In genomic region chr3:59108091-59108815, GRCh38 we compare ENCODE assay signal across 20 cellular contexts. TPM values are rescaled to one million over a fixed set of nuclear protein-coding genes. Genes with fewer than 3 reads are reported as not detected.
DNase-seq lines count a peak whose midpoint lies in the region; ATAC-seq, FAIRE-seq and TF ChIP-seq lines count a peak whose summit lies in the region.
"Had no signal": no experiment of that assay in that cellular context is flagged by ENCODE, and none has a peak within 500 bp of the region (broad histone marks: within the 10 kb centered on the region; RNA-seq: fewer than 3 reads in every experiment).

No MANE protein-coding gene starts in this region.

- H3F3A ChIP-seq in neural progenitor cell (ENCODE audit: low read depth): peaks cover 5% of the 10 kb centered on the region

- H3K14ac ChIP-seq in H1 (ENCODE audit: insufficient read length): no peak overlapping the region

- DNase-seq in ELR (ENCODE audit: low read depth): peak; percentile 31
- peak; percentile 38 for DNase-seq in NCI-H748 (lab: John Stamatoyannopoulos, UW; ENCODE audit: unreplicated experiment)
- no peak for DNase-seq in H1 (ENCODE audit: low read depth in 1 of 2, low spot score in 2 of 2)
- no peak for DNase-seq in neural progenitor cell (ENCODE audit: low spot score)
- DNase-seq in pons (ENCODE audit: low spot score): no peak
- DNase-seq in activated T-cell treated with anti-CD3 and anti-CD28 coated beads, Interleukin-2, amount 50 U/mL, for 24 hours: no peak
- DNase-seq in NOMO-1 treated with DMSO at 0.1 percent for 48 hours (lab: John Stamatoyannopoulos, UW; ENCODE audit: unreplicated experiment): no peak
- DNase-seq: activated CD4-positive, alpha-beta memory T cell treated with anti-CD3 and anti-CD28 coated beads, Interleukin-2, amount 10 ng/mL, durations not matched to agents 7 days and 5 days; amygdala; CD8-positive, alpha-beta T cell; erythroblast; hypothalamus; NCI-H1092 treated with DMSO at 0.1 percent for 48 hours; RPMI8226; stimulated activated CD4-positive, alpha-beta T cell treated with anti-CD3 and anti-CD28 coated beads, Interleukin-1b, Interleukin-23, amount 100 ng/mL, for 48 hours; T-helper 9 cell had no signal

- peaks cover 3% of the 10 kb centered on the region for H3K9me3 Mint-ChIP-seq in neural progenitor cell
- no peaks in the 10 kb centered on the region for H3K9me3 Mint-ChIP-seq in activated T-cell treated with anti-CD3 and anti-CD28 coated beads, Interleukin-2, amount 50 U/mL, for 24 hours
- H3K9me3 Mint-ChIP-seq: activated T-helper 2 cell treated with anti-CD3 and anti-CD28 coated beads, Interferon-gamma antibody, Interleukin-2, Interleukin-4, amounts not matched to agents 10 μg/mL and 5 μg/mL and 100 μg/mL, durations not matched to agents 14 hours and 24 hours and 36 hours; CD8-positive, alpha-beta T cell; natural killer cell treated with Interleukin-12 subunit alpha and Interleukin-12 subunit beta and Interleukin-15 and Interleukin-18, amount 100 ng/mL, for 72 hours had no signal

- ATAC-seq in HG02642 (IDR thresholded peaks at IDR 0.05; ENCODE audit: poor library complexity, unreplicated experiment): no peak
- ATAC-seq: CD8-positive, alpha-beta T cell; natural killer cell treated with Interleukin-12 subunit alpha and Interleukin-12 subunit beta and Interleukin-15 and Interleukin-18, amount 100 ng/mL, for 72 hours had no signal

- H4K5ac ChIP-seq in H1 (ENCODE audit: insufficient read length, low read depth, low read length): no peak overlapping the region

- H2BK15ac ChIP-seq in H1 (ENCODE audit: low read length): no peak overlapping the region

- H3K18ac ChIP-seq in H1 (ENCODE audit: extremely low read depth, low read length): no peak overlapping the region

- H3K4ac ChIP-seq in H1 (replicated peaks; ENCODE audit: insufficient read length, low read depth, low read length): no peak overlapping the region

- H3K9ac ChIP-seq in H1 (replicated peaks in 1 of 4; ENCODE audit: extremely low read depth in 1 of 4, low read depth in 3 of 4, low read length in 3 of 4) (no peak overlapping the region), neural progenitor cell (no peak overlapping the region)

- H2BK20ac ChIP-seq in H1 (ENCODE audit: low read length): no peak overlapping the region

- no peak for TF ChIP-seq EP300 in H1 (IDR thresholded peaks at IDR 0.05; ENCODE audit: borderline replicate concordance in 1 of 2, low read depth in 2 of 2, low read length in 2 of 2)

- TF ChIP-seq POLR2A in H1 (IDR thresholded peaks at IDR 0.05; ENCODE audit: control extremely low read depth in 1 of 2, low read depth in 2 of 2, low read length in 2 of 2): no peak

- H3K27me3 Mint-ChIP-seq in neural progenitor cell (ENCODE audit: insufficient read depth, low read depth): peaks cover 2% of the 10 kb centered on the region
- peaks cover 7% of the 10 kb centered on the region for H3K27me3 Mint-ChIP-seq in activated T-cell treated with anti-CD3 and anti-CD28 coated beads, Interleukin-2, amount 50 U/mL, for 24 hours
- H3K27me3 Mint-ChIP-seq: activated CD4-positive, alpha-beta memory T cell treated with anti-CD3 and anti-CD28 coated beads, Interleukin-2, amount 10 ng/mL, durations not matched to agents 7 days and 5 days had no signal

- H3K4me3 ChIP-seq in H1 (ENCODE audit: extremely low read depth in 1 of 4, insufficient read depth in 2 of 4, low read depth in 3 of 4, low read length in 4 of 4): no peak overlapping the region
- no peak overlapping the region for H3K4me3 ChIP-seq in neural progenitor cell

- TF ChIP-seq RAD21 in H1 (IDR thresholded peaks at IDR 0.05 in 1 of 2, conservative IDR thresholded peaks at IDR 0.05 in 1 of 2; ENCODE audit: low read depth in 2 of 2, low read length in 2 of 2): no peak

- POLR2A ChIA-PET in H1 (lab: Charles Lee; ENCODE audit: partially characterized antibody): no interaction called here

- H4K91ac ChIP-seq in H1 (replicated peaks; ENCODE audit: insufficient read length, low read length): no peak overlapping the region

- no peak overlapping the region for H2AK5ac ChIP-seq in H1 (ENCODE audit: low read depth, low read length)

- H3K79me2 ChIP-seq in H1 (ENCODE audit: control insufficient read depth in 1 of 2, insufficient read depth in 2 of 2, low read length in 2 of 2) (no peaks in the 10 kb centered on the region), neural progenitor cell (ENCODE audit: low read depth) (no peaks in the 10 kb centered on the region)

- H3K27me3 ChIP-seq in H1 (replicated peaks in 1 of 4; ENCODE audit: control insufficient read depth in 3 of 4, extremely low read depth in 1 of 4, insufficient read depth in 3 of 4, low read length in 3 of 4) (no peaks in the 10 kb centered on the region), neural progenitor cell (no peaks in the 10 kb centered on the region)

- no peak overlapping the region for H2BK5ac ChIP-seq in H1 (ENCODE audit: low read depth, low read length)

- H3K4me3 Mint-ChIP-seq in neural progenitor cell: no peak overlapping the region
- H3K4me3 Mint-ChIP-seq in activated T-cell treated with anti-CD3 and anti-CD28 coated beads, Interleukin-2, amount 50 U/mL, for 24 hours: no peak overlapping the region
- H3K4me3 Mint-ChIP-seq: activated CD4-positive, alpha-beta memory T cell treated with anti-CD3 and anti-CD28 coated beads, Interleukin-2, amount 10 ng/mL, durations not matched to agents 7 days and 5 days; CD8-positive, alpha-beta T cell; natural killer cell treated with Interleukin-12 subunit alpha and Interleukin-12 subunit beta and Interleukin-15 and Interleukin-18, amount 100 ng/mL, for 72 hours had no signal

- H3K27ac ChIP-seq in H1 (ENCODE audit: low read depth, low read length) (no peak overlapping the region), neural progenitor cell (no peak overlapping the region)

- H3K9me3 ChIP-seq in H1 (ENCODE audit: insufficient read depth in 2 of 2, low read depth in 1 of 2, low read length in 1 of 2): no peaks in the 10 kb centered on the region
- H3K9me3 ChIP-seq in neural progenitor cell (ENCODE audit: low read depth): no peaks in the 10 kb centered on the region

- no peak overlapping the region for H2BK12ac ChIP-seq in H1 (ENCODE audit: low read depth, low read length)

- TF ChIP-seq CTCF in H1 (IDR thresholded peaks at IDR 0.05; ENCODE audit: control extremely low read depth in 1 of 3, insufficient read depth in 1 of 3, low read depth in 1 of 3, low read length in 3 of 3): no peak
- TF ChIP-seq CTCF in neural progenitor cell (IDR thresholded peaks at IDR 0.05): no peak

- H3K4me1 Mint-ChIP-seq in neural progenitor cell: peaks cover 6% of the 10 kb centered on the region
- no peaks in the 10 kb centered on the region for H3K4me1 Mint-ChIP-seq in activated T-cell treated with anti-CD3 and anti-CD28 coated beads, Interleukin-2, amount 50 U/mL, for 24 hours (ENCODE audit: low read depth)
- H3K4me1 Mint-ChIP-seq: activated CD4-positive, alpha-beta memory T cell treated with anti-CD3 and anti-CD28 coated beads, Interleukin-2, amount 10 ng/mL, durations not matched to agents 7 days and 5 days had no signal

- CTCF ChIA-PET in H1 (lab: Charles Lee; ENCODE audit: partially characterized antibody): interaction anchor here (1.2 kb wide), 1 partner anchor 44 kb away, joined by 3 read pairs; no protein-coding TSS in a partner anchor

- H3K23me2 ChIP-seq in H1 (ENCODE audit: low read depth, low read length): no peaks in the 10 kb centered on the region

- H3K4me1 ChIP-seq in H1 (replicated peaks in 1 of 4; ENCODE audit: control insufficient read depth in 3 of 4, insufficient read depth in 4 of 4, low read length in 3 of 4): no peaks in the 10 kb centered on the region
- H3K4me1 ChIP-seq in neural progenitor cell: peaks cover 5% of the 10 kb centered on the region

- no peak overlapping the region for H4K8ac ChIP-seq in H1 (ENCODE audit: extremely low read depth, insufficient read depth, low read length)

- no peak overlapping the region for H3K56ac ChIP-seq in H1 (replicated peaks; ENCODE audit: insufficient read length, low read depth, low read length)

- H3K23ac ChIP-seq in H1 (ENCODE audit: insufficient read length): no peak overlapping the region

- WGBS in H1 (ENCODE audit: extremely low coverage in 1 of 2, insufficient coverage in 1 of 2, insufficient read length in 1 of 2, insufficient replicate concordance in 2 of 2, low coverage in 1 of 2, low lambda C conversion rate in 2 of 2, missing lambda C conversion rate in 1 of 2), 2 experiments: 85% methylated on average over 4 of the region's 4 CpGs; no CpG with 5 or more reads in 1 of the 2 experiments

- no peak overlapping the region for H3K27ac Mint-ChIP-seq in neural progenitor cell
- no peak overlapping the region for H3K27ac Mint-ChIP-seq in activated T-cell treated with anti-CD3 and anti-CD28 coated beads, Interleukin-2, amount 50 U/mL, for 24 hours
- H3K27ac Mint-ChIP-seq: activated CD4-positive, alpha-beta memory T cell treated with anti-CD3 and anti-CD28 coated beads, Interleukin-2, amount 10 ng/mL, durations not matched to agents 7 days and 5 days; activated T-helper 2 cell treated with anti-CD3 and anti-CD28 coated beads, Interferon-gamma antibody, Interleukin-2, Interleukin-4, amounts not matched to agents 10 μg/mL and 5 μg/mL and 100 μg/mL, durations not matched to agents 14 hours and 24 hours and 36 hours; CD8-positive, alpha-beta T cell; natural killer cell treated with Interleukin-12 subunit alpha and Interleukin-12 subunit beta and Interleukin-15 and Interleukin-18, amount 100 ng/mL, for 72 hours had no signal

- FAIRE-seq in H1 (lab: Jason Lieb, UNC): no peak
- FAIRE-seq: colon had no signal

- H2AFZ ChIP-seq in H1 (ENCODE audit: low read length) (peak overlapping the region; percentile 91), neural progenitor cell (replicated peaks) (peak overlapping the region; percentile 59)

- H3K36me3 ChIP-seq in H1 (ENCODE audit: control insufficient read depth in 2 of 4, insufficient read depth in 4 of 4, low read length in 3 of 4) (no peaks in the 10 kb centered on the region), neural progenitor cell (no peaks in the 10 kb centered on the region)

- H3K79me1 ChIP-seq in H1 (ENCODE audit: low read depth, low read length): no peaks in the 10 kb centered on the region

- no peaks in the 10 kb centered on the region for H4K20me1 ChIP-seq in H1 (replicated peaks in 1 of 2; ENCODE audit: control insufficient read depth in 1 of 2, insufficient read depth in 2 of 2, low read length in 2 of 2)
- H4K20me1 ChIP-seq in neural progenitor cell (ENCODE audit: low read depth): no peaks in the 10 kb centered on the region

- H2BK120ac ChIP-seq in H1 (replicated peaks; ENCODE audit: low read depth, low read length): no peak overlapping the region

- no peaks in the 10 kb centered on the region for H3K36me3 Mint-ChIP-seq in neural progenitor cell
- no peaks in the 10 kb centered on the region for H3K36me3 Mint-ChIP-seq in activated T-cell treated with anti-CD3 and anti-CD28 coated beads, Interleukin-2, amount 50 U/mL, for 24 hours (ENCODE audit: low read depth)
- H3K36me3 Mint-ChIP-seq: CD8-positive, alpha-beta T cell; natural killer cell treated with Interleukin-12 subunit alpha and Interleukin-12 subunit beta and Interleukin-15 and Interleukin-18, amount 100 ng/mL, for 72 hours had no signal

- H3K4me2 ChIP-seq in H1 (ENCODE audit: insufficient read depth in 1 of 2, low read depth in 2 of 2, low read length in 2 of 2) (no peak overlapping the region), neural progenitor cell (no peak overlapping the region)

RNA-seq across cellular contexts. Expression of gene CFAP20DC, which starts 58.4 kb away (rescaled TPM):
- total RNA-seq in H1 (2021; fragmentation: NEBNext Ultra II Directional; extraction: Animal tissue kit (Norgen Biotek cat#: 25700)): 2.0 and 2.8 TPM in 2 replicates
- 1.7 and 2.2 TPM in 2 replicates for polyA plus RNA-seq in H1 (2011; rRNA removed)
- 3.3 TPM for polyA plus RNA-seq in H1 (2011; cell fraction: cytosol; rRNA removed)
- 2.9 TPM for polyA plus RNA-seq in H1 (2011; cell fraction: nucleus; rRNA removed)
- polyA plus RNA-seq in H1 (2012, experiment 1 of 2): 1.5 to 2.5 TPM (median 2.0 TPM) in 4 replicates
- polyA plus RNA-seq in H1 (2012, experiment 2 of 2): 1.4 TPM
- polyA plus RNA-seq in H1 (2013, experiment 1 of 2): 3.2 TPM
- 2.6 TPM for polyA plus RNA-seq in H1 (2013, experiment 2 of 2)
- polyA minus RNA-seq in H1 (2011; rRNA and poly(A)+ RNA removed): 3.7 and 5.3 TPM in 2 replicates
- 3.7 TPM for polyA minus RNA-seq in H1 (2011; cell fraction: cytosol; rRNA and poly(A)+ RNA removed)
- 15.8 TPM for polyA minus RNA-seq in H1 (2011; cell fraction: nucleus; rRNA and poly(A)+ RNA removed)
- 9.6 and 14.0 TPM in 2 replicates for total RNA-seq in neural progenitor cell (ENCODE audit: low replicate concordance)

Comparison
In these comparisons a context has a peak if more than half of its experiments do, and no peak if none do; other contexts are left out.
1. DNase-seq: peak in ELR (single experiment) and NCI-H748 (single experiment); none in H1 (0 of 2), neural progenitor cell (single experiment), pons (single experiment), activated T-cell treated with anti-CD3 and anti-CD28 coated beads, Interleukin-2, amount 50 U/mL, for 24 hours (single experiment) and NOMO-1 treated with DMSO at 0.1 percent for 48 hours (single experiment).